ENCODE assay signal across 11 cellular contexts in genomic region chr1:244941121-244941520, GRCh38.
DNase-seq lines count a peak whose midpoint lies in the region; ATAC-seq and TF ChIP-seq lines count a peak whose summit lies in the region.
"Had no signal": no experiment of that assay in that cellular context is flagged by ENCODE, and none has a peak within 500 bp of the region (broad histone marks: within the 10 kb centered on the region; RNA-seq: fewer than 3 reads in every experiment).

No MANE protein-coding gene starts in this region.

- H3K56ac ChIP-seq in H9 (ENCODE audit: insufficient read length, low read depth, low read length), result no peak overlapping the region

- no peak overlapping the region for H3K27ac ChIP-seq in H9 (ENCODE audit: insufficient read length, low read depth, low read length)
- H3K27ac ChIP-seq: sigmoid colon had no signal

- H3K9me3 Mint-ChIP-seq in activated naive CD8-positive, alpha-beta T cell treated with anti-CD3 and anti-CD28 coated beads, Interleukin-2, amount 50 U/mL, for 24 hours, result peaks cover 4% of the 10 kb centered on the region
- H3K9me3 Mint-ChIP-seq in activated naive CD8-positive, alpha-beta T cell treated with anti-CD3 and anti-CD28 coated beads for 36 hours, result no peaks in the 10 kb centered on the region
- H3K9me3 Mint-ChIP-seq in H9, result no peaks in the 10 kb centered on the region

- H2BK15ac ChIP-seq in H9 (ENCODE audit: low read depth, low read length), result no peak overlapping the region

- H4K5ac ChIP-seq in H9 (ENCODE audit: insufficient read length, low read depth, low read length), result no peak overlapping the region

- ATAC-seq in activated naive CD8-positive, alpha-beta T cell treated with anti-CD3 and anti-CD28 coated beads, Interleukin-2, amount 50 U/mL, for 24 hours, result peak; percentile 52
- ATAC-seq in GM21786 (IDR thresholded peaks at IDR 0.05; ENCODE audit: unreplicated experiment), result peak; percentile 75
- peak; percentile 82 for ATAC-seq in HG03196 (IDR thresholded peaks at IDR 0.05; ENCODE audit: unreplicated experiment)

- H3K27ac Mint-ChIP-seq in activated naive CD8-positive, alpha-beta T cell treated with anti-CD3 and anti-CD28 coated beads, Interleukin-2, amount 50 U/mL, for 24 hours, result peak overlapping the region; percentile 22
- no peak overlapping the region for H3K27ac Mint-ChIP-seq in activated naive CD8-positive, alpha-beta T cell treated with anti-CD3 and anti-CD28 coated beads for 36 hours
- no peak overlapping the region for H3K27ac Mint-ChIP-seq in H9

- H3K9me3 ChIP-seq in H9 (ENCODE audit: control insufficient read depth, low read depth, low read length), result no peaks in the 10 kb centered on the region
- H3K9me3 ChIP-seq: sigmoid colon had no signal

- H3K27me3 ChIP-seq in H9 (ENCODE audit: insufficient read depth, low read length), result no peaks in the 10 kb centered on the region
- H3K27me3 ChIP-seq: sigmoid colon had no signal

- DNase-seq in activated naive CD8-positive, alpha-beta T cell treated with anti-CD3 and anti-CD28 coated beads, Interleukin-2, amount 50 U/mL, for 24 hours, result no peak
- no peak for DNase-seq in activated naive CD8-positive, alpha-beta T cell treated with anti-CD3 and anti-CD28 coated beads for 36 hours
- no peak for DNase-seq in SW 1271 (lab: John Stamatoyannopoulos, UW)
- DNase-seq in DMS53 (lab: John Stamatoyannopoulos, UW), result no peak
- DNase-seq in glomerular visceral epithelial cell (ENCODE audit: extremely low spot score), result no peak
- DNase-seq in H9, result no peak
- DNase-seq: 8988T, NCI-H774, sigmoid colon had no signal

- no peaks in the 10 kb centered on the region for H3K23me2 ChIP-seq in H9 (ENCODE audit: insufficient read length, low read depth, low read length, poor library complexity, severe bottlenecking)

- H3K4me2 ChIP-seq in H9 (ENCODE audit: insufficient read depth, insufficient read length, low read length), result no peak overlapping the region

- TF ChIP-seq CTCF in H9 (conservative IDR thresholded peaks at IDR 0.05), result no peak

- no peak overlapping the region for H4K91ac ChIP-seq in H9 (ENCODE audit: insufficient read length, low read depth, low read length)

- H3K36me3 Mint-ChIP-seq in activated naive CD8-positive, alpha-beta T cell treated with anti-CD3 and anti-CD28 coated beads, Interleukin-2, amount 50 U/mL, for 24 hours (ENCODE audit: low read depth), result no peaks in the 10 kb centered on the region
- H3K36me3 Mint-ChIP-seq in activated naive CD8-positive, alpha-beta T cell treated with anti-CD3 and anti-CD28 coated beads for 36 hours, result no peaks in the 10 kb centered on the region
- H3K36me3 Mint-ChIP-seq in H9 (ENCODE audit: insufficient read depth in 1 of 3, low read depth in 3 of 3), result no peaks in the 10 kb centered on the region

- no peaks in the 10 kb centered on the region for H3K79me2 ChIP-seq in H9 (ENCODE audit: insufficient read depth, low read length)

- no peak overlapping the region for H2AFZ ChIP-seq in H9 (ENCODE audit: low read length)

- H2BK5ac ChIP-seq in H9 (ENCODE audit: insufficient read length, low read length), result no peak overlapping the region

- H3K4me1 ChIP-seq in H9 (ENCODE audit: insufficient read depth, low read length), result no peaks in the 10 kb centered on the region
- H3K4me1 ChIP-seq: sigmoid colon had no signal

- H2BK12ac ChIP-seq in H9 (ENCODE audit: insufficient read length, low read depth, low read length), result no peak overlapping the region

- peaks cover 1% of the 10 kb centered on the region for H3K27me3 Mint-ChIP-seq in activated naive CD8-positive, alpha-beta T cell treated with anti-CD3 and anti-CD28 coated beads, Interleukin-2, amount 50 U/mL, for 24 hours
- peaks cover 3% of the 10 kb centered on the region for H3K27me3 Mint-ChIP-seq in activated naive CD8-positive, alpha-beta T cell treated with anti-CD3 and anti-CD28 coated beads for 36 hours
- H3K27me3 Mint-ChIP-seq in H9 (ENCODE audit: low read depth), result peaks cover 2% of the 10 kb centered on the region; the same call in 1 of the 2 replicates

- H4K20me1 ChIP-seq in H9 (ENCODE audit: control insufficient read depth, insufficient read depth, insufficient read length), result no peaks in the 10 kb centered on the region

- H2BK120ac ChIP-seq in H9 (ENCODE audit: low read depth, low read length, poor library complexity, severe bottlenecking), result no peak overlapping the region

- no peak overlapping the region for H3K14ac ChIP-seq in H9 (ENCODE audit: insufficient read depth, low read length)

- no CpG with 5 or more reads among the region's 13 CpGs for WGBS in H9 (ENCODE audit: extremely low coverage, insufficient read length, low lambda C conversion rate)

- H3K79me1 ChIP-seq in H9 (ENCODE audit: insufficient read depth, low read depth, low read length, poor library complexity, severe bottlenecking), result no peaks in the 10 kb centered on the region

- H3K4me3 Mint-ChIP-seq in activated naive CD8-positive, alpha-beta T cell treated with anti-CD3 and anti-CD28 coated beads, Interleukin-2, amount 50 U/mL, for 24 hours, result no peak overlapping the region
- H3K4me3 Mint-ChIP-seq in activated naive CD8-positive, alpha-beta T cell treated with anti-CD3 and anti-CD28 coated beads for 36 hours, result no peak overlapping the region
- no peak overlapping the region for H3K4me3 Mint-ChIP-seq in H9

- no peak overlapping the region for H3K23ac ChIP-seq in H9 (ENCODE audit: insufficient read length, low read depth, low read length)

- peaks cover 5% of the 10 kb centered on the region for H3K4me1 Mint-ChIP-seq in activated naive CD8-positive, alpha-beta T cell treated with anti-CD3 and anti-CD28 coated beads, Interleukin-2, amount 50 U/mL, for 24 hours
- H3K4me1 Mint-ChIP-seq in activated naive CD8-positive, alpha-beta T cell treated with anti-CD3 and anti-CD28 coated beads for 36 hours, result peaks cover 5% of the 10 kb centered on the region
- no peaks in the 10 kb centered on the region for H3K4me1 Mint-ChIP-seq in H9

- no peak overlapping the region for H3K9ac ChIP-seq in H9 (ENCODE audit: extremely low read depth, insufficient read length, low read length)

- no peak overlapping the region for H2AK5ac ChIP-seq in H9 (ENCODE audit: insufficient read length, low read length)

- no peak overlapping the region for H3K18ac ChIP-seq in H9 (ENCODE audit: insufficient read length, low read depth, low read length)

- no peak overlapping the region for H3K4ac ChIP-seq in H9 (ENCODE audit: low read depth, low read length)

- H2BK20ac ChIP-seq in H9 (ENCODE audit: low read depth, low read length, poor library complexity, severe bottlenecking), result no peak overlapping the region

- no peak overlapping the region for H4K8ac ChIP-seq in H9 (replicated peaks; ENCODE audit: insufficient read length, low read depth, low read length)

- no peak overlapping the region for H3T11ph ChIP-seq in H9 (ENCODE audit: low read length)
